In genomic region chr5:33080287-33080686, GRCh38 we compare ENCODE assay signal across 34 cellular contexts.
"Had no signal": no experiment of that assay in that cellular context is flagged by ENCODE, and none has a peak within 500 bp of the region (broad histone marks: within the 10 kb centered on the region; RNA-seq: fewer than 3 reads in every experiment).

No MANE protein-coding gene starts in this region.

- H3K4me1 ChIP-seq: esophagus squamous epithelium had no signal

- H3K27me3 ChIP-seq: brain microvascular endothelial cell, esophagus squamous epithelium, gastroesophageal sphincter had no signal

- H3K4me1 Mint-ChIP-seq: activated B cell treated with CpG ODN at 0.5 μM for 24 hours; activated T-helper 17 cell treated with anti-CD3 and anti-CD28 coated beads, Interleukin-2, amount 50 U/mL, for 72 hours; T-helper 17 cell had no signal

- DNase-seq: activated B cell treated with CpG ODN at 0.5 μM for 24 hours; activated CD4-positive, alpha-beta T cell treated with anti-CD3 and anti-CD28 coated beads for 48 hours; activated CD4-positive, alpha-beta T cell treated with anti-CD3 and anti-CD28 coated beads, Interleukin-2, amount 50 U/mL, for 1 hour; activated CD4-positive, alpha-beta T cell treated with anti-CD3 and anti-CD28 coated beads, Interleukin-2, amount 50 U/mL, for 48 hours; activated CD8-positive, alpha-beta memory T cell treated with anti-CD3 and anti-CD28 coated beads for 24 hours; activated CD8-positive, alpha-beta T cell treated with anti-CD3 and anti-CD28 coated beads for 36 hours; activated effector memory CD4-positive, alpha-beta T cell treated with Interleukin-2 at 50 U/mL for 16 hours; activated gamma-delta T cell treated with Interleukin-2 at 50 U/mL for 16 hours; activated naive CD4-positive, alpha-beta T cell treated with anti-CD3 and anti-CD28 coated beads, Interleukin-2, amount 50 U/mL, for 16 hours; activated naive CD4-positive, alpha-beta T cell treated with Interleukin-2 at 50 U/mL for 16 hours; activated T-cell treated with anti-CD3 and anti-CD28 coated beads, Interleukin-2, amount 50 U/mL, for 4 hours; amniotic stem cell; anterior cingulate cortex; brain microvascular endothelial cell; caudate nucleus; cortex of kidney; dermis blood vessel endothelial cell; effector CD4-positive, alpha-beta T cell; effector memory CD8-positive, alpha-beta T cell; erythroblast; esophagus squamous epithelium; foreskin melanocyte; T-helper 1 cell; T-helper 17 cell; T1000; WERI-Rb-1 had no signal

- H3K9me3 ChIP-seq: esophagus squamous epithelium, gastroesophageal sphincter had no signal

- ATAC-seq: activated CD4-positive, CD25-positive, alpha-beta regulatory T cell treated with anti-CD3 and anti-CD28 coated beads, Interleukin-2, amount 50 U/mL, for 24 hours; activated CD8-positive, alpha-beta T cell treated with anti-CD3 and anti-CD28 coated beads for 36 hours; activated T-cell treated with anti-CD3 and anti-CD28 coated beads, Interleukin-2, amount 50 U/mL, for 4 hours; activated T-helper 17 cell treated with anti-CD3 and anti-CD28 coated beads, Interleukin-2, amount 50 U/mL, for 72 hours; effector memory CD8-positive, alpha-beta T cell; T-helper 17 cell had no signal

- H3K36me3 ChIP-seq: brain microvascular endothelial cell, esophagus squamous epithelium, gastroesophageal sphincter, WERI-Rb-1 had no signal

- FAIRE-seq: astrocyte, bronchial epithelial cell, colon had no signal

- H3K27ac Mint-ChIP-seq: activated B cell treated with CpG ODN at 0.5 μM for 24 hours; activated CD8-positive, alpha-beta T cell treated with anti-CD3 and anti-CD28 coated beads for 36 hours; activated naive CD8-positive, alpha-beta T cell; activated T-helper 17 cell treated with anti-CD3 and anti-CD28 coated beads, Interleukin-2, amount 50 U/mL, for 72 hours; effector memory CD8-positive, alpha-beta T cell; T-helper 17 cell; T-helper 2 cell treated with Interferon-gamma antibody and Interleukin-4, amounts not matched to agents 5 μg/mL and 100 μg/mL, for 36 hours had no signal

- H3K9me3 Mint-ChIP-seq: activated B cell treated with CpG ODN at 0.5 μM for 24 hours had no signal

- H3K4me3 Mint-ChIP-seq: activated B cell treated with CpG ODN at 0.5 μM for 24 hours; activated CD8-positive, alpha-beta T cell treated with anti-CD3 and anti-CD28 coated beads for 36 hours; activated naive CD8-positive, alpha-beta T cell; activated T-cell treated with anti-CD3 and anti-CD28 coated beads, Interleukin-2, amount 50 U/mL, for 4 hours; activated T-helper 17 cell treated with anti-CD3 and anti-CD28 coated beads, Interleukin-2, amount 50 U/mL, for 72 hours; effector memory CD8-positive, alpha-beta T cell; T-helper 17 cell; T-helper 2 cell treated with Interferon-gamma antibody and Interleukin-4, amounts not matched to agents 5 μg/mL and 100 μg/mL, for 36 hours had no signal

- H3K27me3 Mint-ChIP-seq: activated B cell treated with CpG ODN at 0.5 μM for 24 hours; activated CD8-positive, alpha-beta T cell treated with anti-CD3 and anti-CD28 coated beads for 36 hours; activated naive CD8-positive, alpha-beta T cell; activated T-helper 17 cell treated with anti-CD3 and anti-CD28 coated beads, Interleukin-2, amount 50 U/mL, for 72 hours; effector memory CD8-positive, alpha-beta T cell; T-helper 17 cell had no signal

- H3K27ac ChIP-seq: brain microvascular endothelial cell, gastroesophageal sphincter, WERI-Rb-1 had no signal

- H3K4me3 ChIP-seq: esophagus squamous epithelium, gastroesophageal sphincter had no signal

- H3K36me3 Mint-ChIP-seq: activated naive CD8-positive, alpha-beta T cell had no signal
